In genomic region chr11:107963091-107963490, GRCh38 we compare ENCODE assay signal across 27 cellular contexts.
"Had no signal": no experiment of that assay in that cellular context is flagged by ENCODE, and none has a peak within 500 bp of the region (broad histone marks: within the 10 kb centered on the region; RNA-seq: fewer than 3 reads in every experiment).

No MANE protein-coding gene starts in this region.

- H3K27me3 Mint-ChIP-seq: stimulated activated memory B cell treated with anti-CD40 and anti-IgM and Interleukin-4, amounts not matched to agents 10 μg/mL and 1 μg/mL and 100 μg/mL, for 72 hours; stimulated activated naive B cell treated with anti-CD40 and anti-IgM and Interleukin-4, amounts not matched to agents 10 μg/mL and 1 μg/mL and 100 μg/mL, for 72 hours; type B pancreatic cell had no signal

- H3K36me3 ChIP-seq: stomach, suprapubic skin, thoracic aorta, thyroid gland, tibial artery, tibial nerve, transverse colon, upper lobe of left lung, upper lobe of right lung, uterus, vagina had no signal

- H3K36me3 Mint-ChIP-seq: stimulated activated effector memory CD8-positive, alpha-beta T cell treated with anti-CD3 and anti-CD28 coated beads, Interleukin-12 subunit alpha, Interleukin-12 subunit beta, amount 100 ng/mL, for 72 hours; stimulated activated naive B cell treated with anti-CD40 and anti-IgM and Interleukin-4, amounts not matched to agents 10 μg/mL and 1 μg/mL and 100 μg/mL, for 72 hours; type B pancreatic cell had no signal

- H3K27ac ChIP-seq: stomach, suprapubic skin, testis, thoracic aorta, thyroid gland, tibial artery, tibial nerve, transverse colon, upper lobe of left lung, upper lobe of right lung, uterus, vagina had no signal

- ATAC-seq: stimulated activated effector memory CD8-positive, alpha-beta T cell treated with anti-CD3 and anti-CD28 coated beads, Interleukin-12 subunit alpha, Interleukin-12 subunit beta, amount 100 ng/mL, for 72 hours; stimulated activated memory B cell treated with anti-CD40 and anti-IgM and Interleukin-4, amounts not matched to agents 10 μg/mL and 1 μg/mL and 100 μg/mL, for 72 hours; stimulated activated naive B cell treated with anti-CD40 and anti-IgM and Interleukin-4, amounts not matched to agents 10 μg/mL and 1 μg/mL and 100 μg/mL, for 72 hours; stimulated activated naive CD8-positive, alpha-beta T cell treated with anti-CD3 and anti-CD28 coated beads, Interleukin-15, amount 100 ng/mL, for 72 hours; stimulated activated naive CD8-positive, alpha-beta T cell treated with anti-CD3 and anti-CD28 coated beads, Interleukin-15, Interleukin-2, amounts not matched to agents 100 U/mL and 50 U/mL, for 24 hours; upper lobe of right lung had no signal

- H3K4me3 ChIP-seq: stomach, suprapubic skin, testis, thoracic aorta, thyroid gland, tibial artery, tibial nerve, transverse colon, upper lobe of left lung, upper lobe of right lung, uterus, vagina had no signal

- H3K4me3 Mint-ChIP-seq: stimulated activated effector memory CD8-positive, alpha-beta T cell treated with anti-CD3 and anti-CD28 coated beads, Interleukin-12 subunit alpha, Interleukin-12 subunit beta, amount 100 ng/mL, for 72 hours; stimulated activated memory B cell treated with anti-CD40 and anti-IgM and Interleukin-4, amounts not matched to agents 10 μg/mL and 1 μg/mL and 100 μg/mL, for 72 hours; stimulated activated naive B cell treated with anti-CD40 and anti-IgM and Interleukin-4, amounts not matched to agents 10 μg/mL and 1 μg/mL and 100 μg/mL, for 72 hours; stimulated activated naive CD8-positive, alpha-beta T cell treated with anti-CD3 and anti-CD28 coated beads, Interleukin-15, amount 100 ng/mL, for 72 hours; stimulated activated naive CD8-positive, alpha-beta T cell treated with anti-CD3 and anti-CD28 coated beads, Interleukin-15, Interleukin-2, amounts not matched to agents 100 ng/mL and 50 ng/mL, for 24 hours; type B pancreatic cell had no signal

- H3K9me3 Mint-ChIP-seq: stimulated activated effector memory CD8-positive, alpha-beta T cell treated with anti-CD3 and anti-CD28 coated beads, Interleukin-12 subunit alpha, Interleukin-12 subunit beta, amount 100 ng/mL, for 72 hours; stimulated activated memory B cell treated with anti-CD40 and anti-IgM and Interleukin-4, amounts not matched to agents 10 μg/mL and 1 μg/mL and 100 μg/mL, for 72 hours; stimulated activated naive B cell treated with anti-CD40 and anti-IgM and Interleukin-4, amounts not matched to agents 10 μg/mL and 1 μg/mL and 100 μg/mL, for 72 hours; stimulated activated naive CD8-positive, alpha-beta T cell treated with anti-CD3 and anti-CD28 coated beads, Interleukin-15, amount 100 ng/mL, for 72 hours; stimulated activated naive CD8-positive, alpha-beta T cell treated with anti-CD3 and anti-CD28 coated beads, Interleukin-15, Interleukin-2, amounts not matched to agents 100 ng/mL and 50 ng/mL, for 24 hours; type B pancreatic cell had no signal

- DNase-seq: stimulated activated CD4-positive, alpha-beta T cell treated with anti-CD3 and anti-CD28 coated beads, Interleukin-2, amount 100 ng/mL, for 48 hours; stimulated activated CD4-positive, alpha-beta T cell treated with anti-CD3 and anti-CD28 coated beads, Interleukin-4, amount 100 ng/mL, for 1 hour; stimulated activated CD4-positive, alpha-beta T cell treated with anti-CD3 and anti-CD28 coated beads, Interleukin-4, amount 100 ng/mL, for 24 hours; stimulated activated CD4-positive, alpha-beta T cell treated with anti-CD3 and anti-CD28 coated beads, Interleukin-4, amount 100 ng/mL, for 4 hours; stimulated activated CD8-positive, alpha-beta memory T cell treated with anti-CD3 and anti-CD28 coated beads, Interleukin-4, amount 100 ng/mL, for 48 hours; stimulated activated naive B cell treated with anti-CD40 and anti-IgM and Interleukin-4, amounts not matched to agents 10 μg/mL and 1 μg/mL and 100 μg/mL, for 72 hours; stimulated activated naive CD4-positive, alpha-beta T cell; stimulated activated naive CD4-positive, alpha-beta T cell treated with Interleukin-2 at 50 U/mL for 16 hours; stimulated activated naive CD8-positive, alpha-beta T cell treated with anti-CD3 and anti-CD28 coated beads, Interleukin-15, amount 100 ng/mL, for 72 hours; stimulated activated naive CD8-positive, alpha-beta T cell treated with anti-CD3 and anti-CD28 coated beads, Interleukin-15, Interleukin-2, amounts not matched to agents 100 U/mL and 50 U/mL, for 24 hours; stomach; substantia nigra; testis; thyroid gland; tibial artery; transverse colon; upper lobe of left lung; upper lobe of right lung; uterus had no signal

- H3K4me1 ChIP-seq: stomach, suprapubic skin, testis, thyroid gland, tibial artery, tibial nerve, transverse colon, upper lobe of left lung, upper lobe of right lung, uterus, vagina had no signal

- H3K4me1 Mint-ChIP-seq: stimulated activated effector memory CD8-positive, alpha-beta T cell treated with anti-CD3 and anti-CD28 coated beads, Interleukin-12 subunit alpha, Interleukin-12 subunit beta, amount 100 ng/mL, for 72 hours; stimulated activated memory B cell treated with anti-CD40 and anti-IgM and Interleukin-4, amounts not matched to agents 10 μg/mL and 1 μg/mL and 100 μg/mL, for 72 hours; stimulated activated naive B cell treated with anti-CD40 and anti-IgM and Interleukin-4, amounts not matched to agents 10 μg/mL and 1 μg/mL and 100 μg/mL, for 72 hours; stimulated activated naive CD8-positive, alpha-beta T cell treated with anti-CD3 and anti-CD28 coated beads, Interleukin-15, amount 100 ng/mL, for 72 hours had no signal

- H3K27me3 ChIP-seq: stomach, suprapubic skin, testis, thyroid gland, tibial artery, tibial nerve, transverse colon, upper lobe of left lung, upper lobe of right lung, uterus, vagina had no signal

- H3K27ac Mint-ChIP-seq: stimulated activated effector memory CD8-positive, alpha-beta T cell treated with anti-CD3 and anti-CD28 coated beads, Interleukin-12 subunit alpha, Interleukin-12 subunit beta, amount 100 ng/mL, for 72 hours; stimulated activated memory B cell treated with anti-CD40 and anti-IgM and Interleukin-4, amounts not matched to agents 10 μg/mL and 1 μg/mL and 100 μg/mL, for 72 hours; stimulated activated naive B cell treated with anti-CD40 and anti-IgM and Interleukin-4, amounts not matched to agents 10 μg/mL and 1 μg/mL and 100 μg/mL, for 72 hours; stimulated activated naive CD8-positive, alpha-beta T cell treated with anti-CD3 and anti-CD28 coated beads, Interleukin-15, amount 100 ng/mL, for 72 hours; stimulated activated naive CD8-positive, alpha-beta T cell treated with anti-CD3 and anti-CD28 coated beads, Interleukin-15, Interleukin-2, amounts not matched to agents 100 ng/mL and 50 ng/mL, for 24 hours; type B pancreatic cell had no signal

- H3K9me3 ChIP-seq: stomach, suprapubic skin, testis, thoracic aorta, thyroid gland, tibial artery, tibial nerve, transverse colon, upper lobe of left lung, upper lobe of right lung, uterus, vagina had no signal
